Comparison of ENCODE assay signal across 8 cellular contexts in genomic region chr20:8156603-8157079, GRCh38. TPM values are rescaled to one million over a fixed set of nuclear protein-coding genes. Genes with fewer than 3 reads are reported as not detected.
DNase-seq lines count a peak whose midpoint lies in the region; ATAC-seq, FAIRE-seq and TF ChIP-seq lines count a peak whose summit lies in the region.

No MANE protein-coding gene starts in this region.

- H3K79me2 ChIP-seq in MM.1S (ENCODE audit: low read length) (no peaks in the 10 kb centered on the region), endothelial cell of umbilical vein (ENCODE audit: control insufficient read depth, insufficient read depth, low read length) (peaks cover 12% of the 10 kb centered on the region), GM23338 (replicated peaks; ENCODE audit: insufficient read depth) (no peaks in the 10 kb centered on the region)

- H3K9me2 ChIP-seq in MM.1S (replicated peaks; ENCODE audit: insufficient read depth, low read length) (no peaks in the 10 kb centered on the region), GM23338 (ENCODE audit: insufficient read depth) (0 out of 2 replicates have a peak, but pooled peaks cover 5% of the 10 kb centered on the region)

- H3K9me3 Mint-ChIP-seq in GM23338 = peaks cover 26% of the 10 kb centered on the region

- no peaks in the 10 kb centered on the region for H3K9me3 ChIP-seq in MM.1S (replicated peaks; ENCODE audit: insufficient read depth, low read length)
- no peaks in the 10 kb centered on the region for H3K9me3 ChIP-seq in endothelial cell of umbilical vein (replicated peaks; ENCODE audit: control insufficient read depth, insufficient read depth, low read length)

- FAIRE-seq in endothelial cell of umbilical vein (lab: Jason Lieb, UNC) = no peak

- H3K4me1 Mint-ChIP-seq in GM23338 = peaks cover 5% of the 10 kb centered on the region; the same call in 2 of the 3 replicates

- no peak overlapping the region for H2AFZ ChIP-seq in MM.1S (ENCODE audit: low read length)
- no peak overlapping the region for H2AFZ ChIP-seq in endothelial cell of umbilical vein (ENCODE audit: low read depth, low read length)
- H2AFZ ChIP-seq in GM23338 = no peak overlapping the region

- CTCF ChIA-PET in endothelial cell of umbilical vein (lab: Charles Lee) = no interaction called here
- CTCF ChIA-PET in HEK293T (lab: Yijun Ruan, JAX) = no interaction called here
- CTCF ChIA-PET in RWPE1 (lab: Yijun Ruan, JAX) = no interaction called here

- BruUV-seq in endothelial cell of umbilical vein (replicated peaks; lab: Mats Ljungman, UMichigan) = no TSS peak

- peaks cover 35% of the 10 kb centered on the region for H3K4me1 ChIP-seq in MM.1S (ENCODE audit: low read length)
- H3K4me1 ChIP-seq in endothelial cell of umbilical vein (ENCODE audit: control insufficient read depth, extremely low read depth, insufficient read depth, low read length) = peaks cover 64% of the 10 kb centered on the region
- no peaks in the 10 kb centered on the region for H3K4me1 ChIP-seq in GM23338 (ENCODE audit: insufficient read depth)

- peak; percentile 32 for DNase-seq in AG20443 (ENCODE audit: low spot score)
- DNase-seq in MM.1S = peak; percentile 78
- DNase-seq in endothelial cell of umbilical vein (ENCODE audit: low read depth, low spot score) = peak; percentile 64
- no peak for DNase-seq in GM23338 (ENCODE audit: low spot score)
- no peak for DNase-seq in HEK293T (ENCODE audit: extremely low spot score)
- no peak for DNase-seq in RWPE1 (ENCODE audit: low spot score)

- peaks cover 20% of the 10 kb centered on the region; the same call in 2 of the 3 replicates for H3K36me3 Mint-ChIP-seq in GM23338 (ENCODE audit: low read depth)

- ATAC-seq in GM19397 (IDR thresholded peaks at IDR 0.05; ENCODE audit: unreplicated experiment) = peak; percentile 73
- ATAC-seq in GM23338 = no peak
- no peak for ATAC-seq in GM21515 (IDR thresholded peaks at IDR 0.05; ENCODE audit: unreplicated experiment)

- TF ChIP-seq POLR2A in endothelial cell of umbilical vein (IDR thresholded peaks at IDR 0.05; ENCODE audit: low read depth, low read length) = no peak

- H3K27me3 Mint-ChIP-seq in GM23338 (ENCODE audit: insufficient read depth, low read depth, poor library complexity) = peaks cover 4% of the 10 kb centered on the region

- intact Hi-C loops in endothelial cell of umbilical vein (cut with micrococcal nuclease) = loop anchor here (1.0 kb wide), 1 partner anchor 8 kb away; no protein-coding TSS in a partner anchor

- POLR2A ChIA-PET in endothelial cell of umbilical vein (lab: Charles Lee) = no interaction called here
- POLR2A ChIA-PET in HEK293T (lab: Yijun Ruan, JAX) = no interaction called here
- POLR2A ChIA-PET in RWPE1 (lab: Yijun Ruan, JAX; ENCODE audit: low non-redundant PET) = no interaction called here

- H4K20me1 ChIP-seq in MM.1S (ENCODE audit: insufficient read depth, low read length) = no peaks in the 10 kb centered on the region
- H4K20me1 ChIP-seq in endothelial cell of umbilical vein (replicated peaks; ENCODE audit: control insufficient read depth, extremely low read depth, insufficient read depth, low read length) = no peaks in the 10 kb centered on the region
- H4K20me1 ChIP-seq in GM23338 (replicated peaks; ENCODE audit: insufficient read depth) = no peaks in the 10 kb centered on the region

- H3K4me2 ChIP-seq in MM.1S (ENCODE audit: low read depth, low read length) = peak overlapping the region; percentile 28; the same call in 1 of the 2 replicates
- H3K4me2 ChIP-seq in endothelial cell of umbilical vein (ENCODE audit: insufficient read depth, low read length) = peak overlapping the region; percentile 47
- H3K4me2 ChIP-seq in GM23338 = no peak overlapping the region

- no peaks in the 10 kb centered on the region for H3K36me3 ChIP-seq in MM.1S (replicated peaks; ENCODE audit: insufficient read depth, low read length)
- H3K36me3 ChIP-seq in endothelial cell of umbilical vein (ENCODE audit: control insufficient read depth in 2 of 2, extremely low read depth in 1 of 2, insufficient read depth in 2 of 2, low read length in 2 of 2) = no peaks in the 10 kb centered on the region
- H3K36me3 ChIP-seq in GM23338 (ENCODE audit: insufficient read depth) = peaks cover 6% of the 10 kb centered on the region; the same call in 1 of the 2 replicates

- no peak overlapping the region for H3K4me3 ChIP-seq in MM.1S (ENCODE audit: low read length)
- no peak overlapping the region for H3K4me3 ChIP-seq in endothelial cell of umbilical vein (replicated peaks in 1 of 3; ENCODE audit: insufficient read depth in 1 of 3, low read depth in 1 of 3, low read length in 3 of 3)
- no peak overlapping the region for H3K4me3 ChIP-seq in GM23338

- H3K9me1 ChIP-seq in endothelial cell of umbilical vein (replicated peaks; ENCODE audit: control insufficient read depth, extremely low read depth, insufficient read depth, low read length) = no peaks in the 10 kb centered on the region

- H3K27ac Mint-ChIP-seq in GM23338 = no peak overlapping the region

- H3F3A ChIP-seq in MM.1S (ENCODE audit: insufficient read depth, low read length) (peaks cover 16% of the 10 kb centered on the region), GM23338 (replicated peaks; ENCODE audit: low read depth) (no peaks in the 10 kb centered on the region)

- H3K27me3 ChIP-seq in MM.1S (replicated peaks; ENCODE audit: insufficient read depth, low read length) (no peaks in the 10 kb centered on the region), endothelial cell of umbilical vein (ENCODE audit: control insufficient read depth in 2 of 2, insufficient read depth in 2 of 2, low read length in 2 of 2) (no peaks in the 10 kb centered on the region), GM23338 (ENCODE audit: insufficient read depth) (no peaks in the 10 kb centered on the region)

- peak overlapping the region; percentile 42; the same call in 1 of the 2 replicates for H3K27ac ChIP-seq in MM.1S (ENCODE audit: low read length)
- peak overlapping the region; percentile 84 for H3K27ac ChIP-seq in endothelial cell of umbilical vein (ENCODE audit: insufficient read depth, low read depth, low read length)
- no peak overlapping the region for H3K27ac ChIP-seq in GM23338 (ENCODE audit: low read depth)
- no peak overlapping the region for H3K27ac ChIP-seq in RWPE1

- H3K9ac ChIP-seq in MM.1S (ENCODE audit: low read length) (no peak overlapping the region), endothelial cell of umbilical vein (replicated peaks; ENCODE audit: extremely low read depth, insufficient read depth, low read length) (peak overlapping the region; percentile 26)

- TF ChIP-seq CTCF in MM.1S (IDR thresholded peaks at IDR 0.05; ENCODE audit: low read length) = no peak
- no peak for TF ChIP-seq CTCF in endothelial cell of umbilical vein (IDR thresholded peaks at IDR 0.05; ENCODE audit: extremely low read depth in 1 of 2, insufficient read depth in 1 of 2, low read depth in 1 of 2, low read length in 2 of 2)
- no peak for TF ChIP-seq CTCF in GM23338 (conservative IDR thresholded peaks at IDR 0.05; ENCODE audit: low read depth in 2 of 2)
- TF ChIP-seq CTCF in RWPE1 (conservative IDR thresholded peaks at IDR 0.05; ENCODE audit: low read depth) = no peak

- dilution Hi-C loops in endothelial cell of umbilical vein (cut with MboI; ENCODE audit: extremely low pct_ligation_motif_present, low sequenced_read_pairs) = no loop called here

- H3K4me3 Mint-ChIP-seq in GM23338 = no peak overlapping the region

TF ChIP-seq in endothelial cell of umbilical vein, 7 proteins besides CTCF, POLR2A, EP300 and RAD21:
- TF ChIP-seq MYC (IDR thresholded peaks at IDR 0.05; ENCODE audit: low read depth, low read length) = no peak
- TF ChIP-seq GATA2 (IDR thresholded peaks at IDR 0.05; ENCODE audit: insufficient read depth, insufficient read length, low read depth, low read length) = peak; percentile 44
- peak; percentile 70 for TF ChIP-seq FOS (IDR thresholded peaks at IDR 0.05; ENCODE audit: borderline replicate concordance, insufficient read depth, low read length)
- TF ChIP-seq JUN (IDR thresholded peaks at IDR 0.05; ENCODE audit: borderline replicate concordance, insufficient read depth, insufficient read length, low read depth) = peak; percentile 75

TF ChIP-seq in GM23338, 12 proteins besides CTCF, POLR2A, EP300 and RAD21 (continues in another document):
- TF ChIP-seq JUNB (IDR thresholded peaks at IDR 0.05; ENCODE audit: unreplicated experiment) (no peak), EZH2phosphoT487 (IDR thresholded peaks at IDR 0.05; ENCODE audit: unreplicated experiment) (no peak), POLR2AphosphoS5 (IDR thresholded peaks at IDR 0.05; ENCODE audit: low read depth) (no peak), STAT1 (IDR thresholded peaks at IDR 0.05; ENCODE audit: unreplicated experiment) (no peak), CREB1 (CRISPR knock-in tag; IDR thresholded peaks at IDR 0.05; ENCODE audit: low read depth) (no peak)

TF ChIP-seq in HEK293T, 16 proteins besides CTCF, POLR2A, EP300 and RAD21:
- TF ChIP-seq SP1 (IDR thresholded peaks at IDR 0.05) = no peak
- TF ChIP-seq FOXA1 (IDR thresholded peaks at IDR 0.05) = no peak
TF ChIP-seq in HEK293T: peak in this region for 0.

RNA-seq across cellular contexts. Expression of gene PLCB1, which starts 24.6 kb away (rescaled TPM):
- total RNA-seq in endothelial cell of umbilical vein = 38.6 and 53.4 TPM in 2 replicates
- polyA plus RNA-seq in endothelial cell of umbilical vein (5.7 and 10.2 TPM in 2 replicates), GM23338 (2016; fragmentation: Nextera tagmentation; extraction: Ambion mirVana) (10.0 and 14.9 TPM in 2 replicates)
- polyA plus RNA-seq in endothelial cell of umbilical vein (2011; cell fraction: cytosol; rRNA removed) = 11.0 and 11.4 TPM in 2 replicates
- 24.3 and 27.6 TPM in 2 replicates for polyA plus RNA-seq in endothelial cell of umbilical vein (2011; cell fraction: nucleus; rRNA removed)
- 13.4 and 15.1 TPM in 2 replicates for polyA plus RNA-seq in endothelial cell of umbilical vein (2012)
- polyA minus RNA-seq in endothelial cell of umbilical vein = 50.0 and 58.0 TPM in 2 replicates
- polyA minus RNA-seq in endothelial cell of umbilical vein (2011; cell fraction: cytosol; rRNA and poly(A)+ RNA removed) = 0.61 TPM
- 229 and 237 TPM in 2 replicates for polyA minus RNA-seq in endothelial cell of umbilical vein (2011; cell fraction: nucleus; rRNA and poly(A)+ RNA removed)
- total RNA-seq in GM23338 (2014; rRNA removed; shearing (Covaris generic)) = 20.6 and 20.7 TPM in 2 replicates

Comparison
In these comparisons a context has a peak if more than half of its experiments do, and no peak if none do; other contexts are left out.
1. DNase-seq: peak in AG20443 (single experiment), MM.1S (single experiment) and endothelial cell of umbilical vein (single experiment); none in GM23338 (single experiment), HEK293T (single experiment) and RWPE1 (single experiment).
2. H3K27ac ChIP-seq: peak in MM.1S (single experiment) and endothelial cell of umbilical vein (single experiment); none in GM23338 (single experiment) and RWPE1 (single experiment).